ENCODE assay signal across 11 cellular contexts in the genomic region with DNA sequence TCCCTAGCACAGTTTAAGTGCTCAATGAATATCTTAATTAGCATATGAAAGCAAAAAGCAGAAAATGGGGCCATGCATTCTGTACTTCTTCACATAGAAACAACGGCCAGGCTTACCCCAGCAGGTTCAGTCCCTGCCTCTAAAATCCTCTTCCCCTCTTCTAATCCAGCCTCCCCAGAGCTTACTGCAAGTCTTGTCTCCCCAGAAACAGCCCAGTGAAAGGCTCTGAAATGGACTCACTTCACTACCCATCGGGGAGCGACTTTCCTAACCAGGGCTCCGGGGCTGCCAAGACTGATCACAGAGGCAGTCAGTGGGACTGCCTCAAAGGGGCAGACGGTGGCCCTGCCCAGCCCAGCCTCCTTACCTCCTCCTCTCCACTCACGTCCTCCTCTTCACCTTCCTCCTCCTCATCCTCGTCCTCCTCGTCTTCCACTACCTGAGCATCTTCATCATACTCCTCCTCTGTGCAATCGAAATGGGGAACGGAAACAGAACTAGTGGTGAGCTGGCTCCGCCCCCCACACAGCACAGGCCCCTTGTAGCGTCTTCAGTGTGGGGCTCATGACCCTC. TPM values are rescaled to one million over a fixed set of nuclear protein-coding genes. Genes with fewer than 3 reads are reported as not detected.
DNase-seq lines count a peak whose midpoint lies in the region; ATAC-seq lines count a peak whose summit lies in the region.
"Had no signal": no experiment of that assay in that cellular context is flagged by ENCODE, and none has a peak within 500 bp of the region (broad histone marks: within the 10 kb centered on the region; RNA-seq: fewer than 3 reads in every experiment).

No MANE protein-coding gene starts in this region.

- no peaks in the 10 kb centered on the region for H3K9me3 Mint-ChIP-seq in stimulated activated naive CD8-positive, alpha-beta T cell treated with anti-CD3 and anti-CD28 coated beads, Interleukin-15, Interleukin-2, amounts not matched to agents 100 ng/mL and 50 ng/mL, for 24 hours
- no peaks in the 10 kb centered on the region for H3K9me3 Mint-ChIP-seq in activated naive CD8-positive, alpha-beta T cell treated with anti-CD3 and anti-CD28 coated beads for 36 hours

- H3K27me3 ChIP-seq in muscle layer of duodenum (ENCODE audit: low read depth, low read length): no peaks in the 10 kb centered on the region

- H3K4me1 ChIP-seq in muscle layer of duodenum (ENCODE audit: control insufficient read depth in 1 of 2, insufficient read depth in 2 of 2, low read length in 2 of 2): no peaks in the 10 kb centered on the region

- peaks cover 37 to 68% of the 10 kb centered on the region in 2 donors for H3K36me3 ChIP-seq in muscle layer of duodenum (ENCODE audit: control insufficient read depth in 1 of 2, insufficient read depth in 2 of 2, low read length in 2 of 2)

- H3K27ac Mint-ChIP-seq in stimulated activated naive CD8-positive, alpha-beta T cell treated with anti-CD3 and anti-CD28 coated beads, Interleukin-15, Interleukin-2, amounts not matched to agents 100 ng/mL and 50 ng/mL, for 24 hours: peak overlapping the region; percentile 85
- H3K27ac Mint-ChIP-seq in activated naive CD8-positive, alpha-beta T cell treated with anti-CD3 and anti-CD28 coated beads for 36 hours: peak overlapping the region; percentile 50

- peaks cover 33% of the 10 kb centered on the region for H3K4me1 Mint-ChIP-seq in stimulated activated naive CD8-positive, alpha-beta T cell treated with anti-CD3 and anti-CD28 coated beads, Interleukin-15, Interleukin-2, amounts not matched to agents 100 ng/mL and 50 ng/mL, for 24 hours (ENCODE audit: low read depth)
- peaks cover 36% of the 10 kb centered on the region for H3K4me1 Mint-ChIP-seq in activated naive CD8-positive, alpha-beta T cell treated with anti-CD3 and anti-CD28 coated beads for 36 hours

- no peak overlapping the region for H3K4me3 Mint-ChIP-seq in stimulated activated naive CD8-positive, alpha-beta T cell treated with anti-CD3 and anti-CD28 coated beads, Interleukin-15, Interleukin-2, amounts not matched to agents 100 ng/mL and 50 ng/mL, for 24 hours
- no peak overlapping the region for H3K4me3 Mint-ChIP-seq in activated naive CD8-positive, alpha-beta T cell treated with anti-CD3 and anti-CD28 coated beads for 36 hours

- peak overlapping the region; percentile 17 for H3K27ac ChIP-seq in muscle layer of duodenum (ENCODE audit: low read length)

- no peaks in the 10 kb centered on the region for H3K27me3 Mint-ChIP-seq in stimulated activated naive CD8-positive, alpha-beta T cell treated with anti-CD3 and anti-CD28 coated beads, Interleukin-15, Interleukin-2, amounts not matched to agents 100 ng/mL and 50 ng/mL, for 24 hours
- no peaks in the 10 kb centered on the region for H3K27me3 Mint-ChIP-seq in activated naive CD8-positive, alpha-beta T cell treated with anti-CD3 and anti-CD28 coated beads for 36 hours

- ATAC-seq in stimulated activated naive CD8-positive, alpha-beta T cell treated with anti-CD3 and anti-CD28 coated beads, Interleukin-15, Interleukin-2, amounts not matched to agents 100 U/mL and 50 U/mL, for 24 hours: no peak
- ATAC-seq in HG03521 (IDR thresholded peaks at IDR 0.05; ENCODE audit: unreplicated experiment) (no peak), GM21515 (IDR thresholded peaks at IDR 0.05; ENCODE audit: unreplicated experiment) (no peak)

- H3K36me3 Mint-ChIP-seq in stimulated activated naive CD8-positive, alpha-beta T cell treated with anti-CD3 and anti-CD28 coated beads, Interleukin-15, Interleukin-2, amounts not matched to agents 100 ng/mL and 50 ng/mL, for 24 hours (ENCODE audit: low read depth): peaks cover 73% of the 10 kb centered on the region
- H3K36me3 Mint-ChIP-seq in activated naive CD8-positive, alpha-beta T cell treated with anti-CD3 and anti-CD28 coated beads for 36 hours: peaks cover 27% of the 10 kb centered on the region

- H3K9me3 ChIP-seq in muscle layer of duodenum (ENCODE audit: control insufficient read depth in 1 of 2, low read length in 2 of 2): no peaks in the 10 kb centered on the region

- no peak for DNase-seq in stimulated activated naive CD8-positive, alpha-beta T cell treated with anti-CD3 and anti-CD28 coated beads, Interleukin-15, Interleukin-2, amounts not matched to agents 100 U/mL and 50 U/mL, for 24 hours
- no peak for DNase-seq in activated naive CD8-positive, alpha-beta T cell treated with anti-CD3 and anti-CD28 coated beads for 36 hours
- DNase-seq in NCI-H187 (lab: John Stamatoyannopoulos, UW) (no peak), SIG-M5 treated with dmso at 0.1 percent for 504 hours (lab: John Stamatoyannopoulos, UW; ENCODE audit: unreplicated experiment) (no peak)
- DNase-seq: C1 segment of cervical spinal cord, NCI-H1092 treated with DMSO at 0.1 percent for 48 hours, NCI-H524 treated with DMSO at 0.1 percent for 48 hours had no signal

- no peak overlapping the region for H3K4me3 ChIP-seq in muscle layer of duodenum (ENCODE audit: low read depth in 1 of 2, low read length in 2 of 2)

RNA-seq across cellular contexts. Expression of gene ANP32A, which starts 38.0 kb away (rescaled TPM):
- total RNA-seq in activated naive CD8-positive, alpha-beta T cell treated with anti-CD3 and anti-CD28 coated beads for 36 hours: 100 to 1,000 TPM; 277 to 295 TPM
